ENCODE assay signal across 8 cellular contexts in genomic region chrX:119698835-119699234, GRCh38. TPM values are rescaled to one million over a fixed set of nuclear protein-coding genes. Genes with fewer than 3 reads are reported as not detected.
DNase-seq lines count a peak whose midpoint lies in the region; ATAC-seq, FAIRE-seq and TF ChIP-seq lines count a peak whose summit lies in the region.

No MANE protein-coding gene starts in this region.

- peaks cover 2% of the 10 kb centered on the region for H3K27me3 Mint-ChIP-seq in astrocyte (ENCODE audit: low read depth, unreplicated experiment)

- no peak overlapping the region for H3K4me3 Mint-ChIP-seq in astrocyte (ENCODE audit: unreplicated experiment)

- H3K27ac Mint-ChIP-seq in astrocyte (ENCODE audit: unreplicated experiment), result no peak overlapping the region

- no peaks in the 10 kb centered on the region for H3K9me3 ChIP-seq in astrocyte (ENCODE audit: insufficient read depth, low read depth, low read length)
- H3K9me3 ChIP-seq in liver (ENCODE audit: control insufficient read depth in 4 of 4, low read length in 3 of 4), result no peaks in the 10 kb centered on the region

- peak; percentile 100 for FAIRE-seq in astrocyte (lab: Jason Lieb, UNC)

- no peak overlapping the region for H3K9ac ChIP-seq in astrocyte (ENCODE audit: low read length)
- no peak overlapping the region for H3K9ac ChIP-seq in liver (ENCODE audit: low read depth in 1 of 2, low read length in 2 of 2)

- H3K9me3 Mint-ChIP-seq in astrocyte (ENCODE audit: unreplicated experiment), result peaks cover 3% of the 10 kb centered on the region

- H3K4me2 ChIP-seq in astrocyte (ENCODE audit: low read length), result no peak overlapping the region

- DNase-seq in AG20443 (ENCODE audit: low spot score), result peak; percentile 58
- DNase-seq in NCI-H2171 (lab: John Stamatoyannopoulos, UW), result peak; percentile 6
- peak; percentile 36 for DNase-seq in astrocyte (ENCODE audit: low read depth)
- no peak for DNase-seq in activated effector memory CD4-positive, alpha-beta T cell treated with anti-CD3 and anti-CD28 coated beads, Interleukin-2, amount 50 U/mL, for 16 hours

- H3K27me3 ChIP-seq in astrocyte (ENCODE audit: insufficient read depth, low read length), result no peaks in the 10 kb centered on the region
- no peaks in the 10 kb centered on the region for H3K27me3 ChIP-seq in liver (ENCODE audit: control insufficient read depth in 4 of 4, insufficient read depth in 4 of 4, low read length in 3 of 4)

- no peaks in the 10 kb centered on the region for H3K36me3 ChIP-seq in astrocyte (ENCODE audit: insufficient read depth, low read length)
- no peaks in the 10 kb centered on the region for H3K36me3 ChIP-seq in liver (ENCODE audit: control insufficient read depth in 4 of 4, insufficient read depth in 3 of 4, low read depth in 1 of 4, low read length in 3 of 4)

- peak; percentile 70 to 75 for TF ChIP-seq RAD21 in liver (IDR thresholded peaks at IDR 0.05)

- TF ChIP-seq CTCF in GM12874 (IDR thresholded peaks at IDR 0.05; ENCODE audit: insufficient read depth, low read depth, low read length), result peak; percentile 49; the same call in 1 of the 2 replicates
- TF ChIP-seq CTCF in astrocyte (IDR thresholded peaks at IDR 0.05; ENCODE audit: insufficient read depth, low read depth, low read length), result peak; percentile 44
- TF ChIP-seq CTCF in liver (IDR thresholded peaks at IDR 0.05; ENCODE audit: low read depth, low read length, missing input control), result peak; percentile 46

- H3K4me1 ChIP-seq in astrocyte (ENCODE audit: insufficient read depth, low read length) (no peaks in the 10 kb centered on the region), liver (ENCODE audit: control insufficient read depth in 4 of 4, insufficient read depth in 4 of 4, low read length in 3 of 4) (no peaks in the 10 kb centered on the region)

- H2AFZ ChIP-seq in astrocyte (ENCODE audit: low read depth, low read length), result no peak overlapping the region

- H3K4me3 ChIP-seq in astrocyte (ENCODE audit: insufficient read depth, low read depth, low read length) (no peak overlapping the region), liver (ENCODE audit: low read depth in 1 of 3, low read length in 3 of 3) (no peak overlapping the region)

- H3K4me1 Mint-ChIP-seq in astrocyte (ENCODE audit: low read depth, unreplicated experiment), result no peaks in the 10 kb centered on the region

- H4K20me1 ChIP-seq in astrocyte (ENCODE audit: insufficient read depth, low read length), result no peaks in the 10 kb centered on the region

- no peaks in the 10 kb centered on the region for H3K79me2 ChIP-seq in astrocyte (ENCODE audit: insufficient read depth, low read length)

- no peaks in the 10 kb centered on the region for H3K36me3 Mint-ChIP-seq in astrocyte (ENCODE audit: low read depth, unreplicated experiment)

- ATAC-seq in GM19397 (IDR thresholded peaks at IDR 0.05; ENCODE audit: unreplicated experiment) (no peak), HG03135 (IDR thresholded peaks at IDR 0.05; ENCODE audit: unreplicated experiment) (no peak)

- H3K27ac ChIP-seq in astrocyte (ENCODE audit: low read depth, low read length) (no peak overlapping the region), liver (ENCODE audit: low read depth in 1 of 2, low read length in 2 of 2) (no peak overlapping the region)

TF ChIP-seq in liver, 16 proteins besides CTCF, POLR2A, EP300 and RAD21:
- no peak for TF ChIP-seq TAF1 (conservative IDR thresholded peaks at IDR 0.05)
- peak in 1 of 2 donors; percentile 6 for TF ChIP-seq RXRA (IDR thresholded peaks at IDR 0.05)
- peak in 1 of 2 donors; percentile 32 for TF ChIP-seq HNF4A (conservative IDR thresholded peaks at IDR 0.05)

RNA-seq across cellular contexts. Expression of gene SEPTIN6, which starts 5.9 kb away (rescaled TPM):
- total RNA-seq in astrocyte, result 24.7 and 25.3 TPM in 2 replicates
- 10 to 100 TPM in 1 of 2 donors, 1 to 10 TPM in 1; 9.9 to 11.5 TPM for total RNA-seq in liver
- 10 to 100 TPM in 1 of 2 donors, 1 to 10 TPM in 1; 9.4 to 11.4 TPM for polyA plus RNA-seq in liver

RNA-seq across cellular contexts. Expression of gene SOWAHD, which starts 59.6 kb away (rescaled TPM):
- total RNA-seq in astrocyte (0.54 TPM in 1 of 2 replicates, not detected in the other), liver (1 to 10 TPM in 1 of 2 donors, under 1 TPM in 1; 0.42 to 2.5 TPM)
- under 1 TPM; 0.10 to 0.48 TPM for polyA plus RNA-seq in liver
